23 cellular contexts compared by ENCODE assay signal in the genomic region with DNA sequence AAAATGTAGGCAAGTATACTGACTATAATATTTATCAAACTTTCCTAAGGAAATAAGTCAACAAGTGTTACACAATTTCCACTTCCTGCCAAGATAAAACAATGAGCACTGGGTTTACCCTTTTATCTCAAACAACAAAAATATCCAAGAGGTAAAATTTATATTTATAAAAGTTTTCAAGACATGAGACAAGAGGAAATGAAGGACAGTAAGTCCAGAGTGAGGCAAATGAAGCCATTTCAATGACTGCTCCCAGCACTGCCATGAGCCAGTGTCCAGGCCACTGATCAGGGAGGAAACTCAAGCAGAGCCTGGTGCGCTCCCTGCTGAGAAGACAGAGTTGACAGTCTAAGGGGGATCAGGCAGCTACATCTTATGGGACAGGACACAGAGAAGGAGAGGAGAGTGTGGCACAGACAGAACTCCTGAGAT.
DNase-seq lines count a peak whose midpoint lies in the region; ATAC-seq and TF ChIP-seq lines count a peak whose summit lies in the region.
"Had no signal": no experiment of that assay in that cellular context is flagged by ENCODE, and none has a peak within 500 bp of the region (broad histone marks: within the 10 kb centered on the region; RNA-seq: fewer than 3 reads in every experiment).

No MANE protein-coding gene starts in this region.

- no peak overlapping the region for H3K4me3 ChIP-seq in WERI-Rb-1 (ENCODE audit: low read depth, low read length)
- H3K4me3 ChIP-seq: BLaER1, GM12878, SJCRH30, thoracic aorta had no signal

- intact Hi-C loops in left ventricle myocardium superior (cut with micrococcal nuclease) = no loop called here

- H3K36me3 Mint-ChIP-seq in activated T-cell treated with anti-CD3 and anti-CD28 coated beads, Interleukin-2, amount 50 U/mL, for 24 hours (ENCODE audit: low read depth) = no peaks in the 10 kb centered on the region
- no peaks in the 10 kb centered on the region for H3K36me3 Mint-ChIP-seq in activated T-cell treated with anti-CD3 and anti-CD28 coated beads, Interleukin-2, amount 50 U/mL, for 4 hours (ENCODE audit: insufficient read depth)
- H3K36me3 Mint-ChIP-seq in stimulated activated effector memory CD8-positive, alpha-beta T cell treated with anti-CD3 and anti-CD28 coated beads, Interleukin-12 subunit alpha, Interleukin-12 subunit beta, amount 100 ng/mL, for 72 hours = no peaks in the 10 kb centered on the region

- no peaks in the 10 kb centered on the region for H3K27me3 ChIP-seq in WERI-Rb-1 (ENCODE audit: insufficient read depth, low read depth, severe bottlenecking)
- H3K27me3 ChIP-seq: BLaER1, SJCRH30 had no signal

- no peaks in the 10 kb centered on the region for H3K9me3 ChIP-seq in WERI-Rb-1 (ENCODE audit: severe bottlenecking)
- H3K9me3 ChIP-seq: BLaER1, SJCRH30, thoracic aorta had no signal

- no peak for DNase-seq in activated T-cell treated with anti-CD3 and anti-CD28 coated beads, Interleukin-2, amount 50 U/mL, for 24 hours
- DNase-seq in activated T-cell treated with anti-CD3 and anti-CD28 coated beads, Interleukin-2, amount 50 U/mL, for 4 hours = no peak
- DNase-seq in WERI-Rb-1 (peak; percentile 14), left ventricle myocardium superior (no peak), NCI-H2081 treated with DMSO at 0.1 percent for 48 hours (lab: John Stamatoyannopoulos, UW) (no peak)
- DNase-seq in stimulated activated effector memory CD8-positive, alpha-beta T cell treated with anti-CD3 and anti-CD28 coated beads, Interleukin-12 subunit alpha, Interleukin-12 subunit beta, amount 100 ng/mL, for 72 hours (ENCODE audit: low spot score in 2 of 2) = no peak
- DNase-seq in activated naive CD4-positive, alpha-beta T cell treated with anti-CD3 and anti-CD28 coated beads, Interleukin-2, amount 50 U/mL, for 16 hours = no peak
- DNase-seq: activated CD4-positive, CD25-positive, alpha-beta regulatory T cell treated with anti-CD3 and anti-CD28 coated beads, Interleukin-2, amount 50 U/mL, for 72 hours; effector memory CD4-positive, alpha-beta T cell; GF-D8; left colon; NCI-H1105; NCI-H2107; NCI-H526 treated with DMSO at 0.1 percent for 48 hours; SJCRH30; small intestine; stimulated activated CD8-positive, alpha-beta memory T cell treated with anti-CD3 and anti-CD28 coated beads, Interleukin-4, amount 100 ng/mL, for 48 hours; T-helper 17 cell had no signal

- no peaks in the 10 kb centered on the region for H3K9me3 Mint-ChIP-seq in activated T-cell treated with anti-CD3 and anti-CD28 coated beads, Interleukin-2, amount 50 U/mL, for 24 hours
- no peaks in the 10 kb centered on the region for H3K9me3 Mint-ChIP-seq in activated T-cell treated with anti-CD3 and anti-CD28 coated beads, Interleukin-2, amount 50 U/mL, for 4 hours
- no peaks in the 10 kb centered on the region for H3K9me3 Mint-ChIP-seq in stimulated activated effector memory CD8-positive, alpha-beta T cell treated with anti-CD3 and anti-CD28 coated beads, Interleukin-12 subunit alpha, Interleukin-12 subunit beta, amount 100 ng/mL, for 72 hours

- H3K4me3 Mint-ChIP-seq in activated T-cell treated with anti-CD3 and anti-CD28 coated beads, Interleukin-2, amount 50 U/mL, for 24 hours = no peak overlapping the region
- no peak overlapping the region for H3K4me3 Mint-ChIP-seq in activated T-cell treated with anti-CD3 and anti-CD28 coated beads, Interleukin-2, amount 50 U/mL, for 4 hours
- no peak overlapping the region for H3K4me3 Mint-ChIP-seq in stimulated activated effector memory CD8-positive, alpha-beta T cell treated with anti-CD3 and anti-CD28 coated beads, Interleukin-12 subunit alpha, Interleukin-12 subunit beta, amount 100 ng/mL, for 72 hours
- H3K4me3 Mint-ChIP-seq: T-helper 17 cell had no signal

- H3K36me3 ChIP-seq in WERI-Rb-1 = no peaks in the 10 kb centered on the region
- H3K36me3 ChIP-seq: BLaER1, SJCRH30, thoracic aorta had no signal

- peaks cover 8% of the 10 kb centered on the region for H3K4me1 Mint-ChIP-seq in activated T-cell treated with anti-CD3 and anti-CD28 coated beads, Interleukin-2, amount 50 U/mL, for 24 hours (ENCODE audit: low read depth)
- H3K4me1 Mint-ChIP-seq in activated T-cell treated with anti-CD3 and anti-CD28 coated beads, Interleukin-2, amount 50 U/mL, for 4 hours (ENCODE audit: low read depth) = peaks cover 7% of the 10 kb centered on the region
- H3K4me1 Mint-ChIP-seq in stimulated activated effector memory CD8-positive, alpha-beta T cell treated with anti-CD3 and anti-CD28 coated beads, Interleukin-12 subunit alpha, Interleukin-12 subunit beta, amount 100 ng/mL, for 72 hours = peaks cover 5% of the 10 kb centered on the region

- no peak for TF ChIP-seq CTCF in WERI-Rb-1 (IDR thresholded peaks at IDR 0.05; ENCODE audit: low read depth, low read length)

- H3K27me3 Mint-ChIP-seq in activated T-cell treated with anti-CD3 and anti-CD28 coated beads, Interleukin-2, amount 50 U/mL, for 24 hours = peaks cover 2% of the 10 kb centered on the region
- no peaks in the 10 kb centered on the region for H3K27me3 Mint-ChIP-seq in activated T-cell treated with anti-CD3 and anti-CD28 coated beads, Interleukin-2, amount 50 U/mL, for 4 hours (ENCODE audit: low read depth)

- H3K27ac Mint-ChIP-seq in activated T-cell treated with anti-CD3 and anti-CD28 coated beads, Interleukin-2, amount 50 U/mL, for 24 hours = peak overlapping the region; percentile 13
- peak overlapping the region; percentile 71 for H3K27ac Mint-ChIP-seq in stimulated activated effector memory CD8-positive, alpha-beta T cell treated with anti-CD3 and anti-CD28 coated beads, Interleukin-12 subunit alpha, Interleukin-12 subunit beta, amount 100 ng/mL, for 72 hours
- H3K27ac Mint-ChIP-seq: T-helper 17 cell had no signal

- no peak for ATAC-seq in activated T-cell treated with anti-CD3 and anti-CD28 coated beads, Interleukin-2, amount 50 U/mL, for 4 hours
- ATAC-seq in left ventricle myocardium superior (peak; percentile 26), HG02885 (IDR thresholded peaks at IDR 0.05; ENCODE audit: poor library complexity, unreplicated experiment) (no peak)
- no peak for ATAC-seq in stimulated activated effector memory CD8-positive, alpha-beta T cell treated with anti-CD3 and anti-CD28 coated beads, Interleukin-12 subunit alpha, Interleukin-12 subunit beta, amount 100 ng/mL, for 72 hours
- ATAC-seq: GM12878, left colon, T-helper 17 cell had no signal

- H3K27ac ChIP-seq in WERI-Rb-1 = no peak overlapping the region
- H3K27ac ChIP-seq: BLaER1, KMS-11, SJCRH30, thoracic aorta had no signal
